Comparison of ENCODE assay signal across 8 cellular contexts in genomic region chr14:72892879-72893635, GRCh38. TPM values are rescaled to one million over a fixed set of nuclear protein-coding genes. Genes with fewer than 3 reads are reported as not detected.
A peak's percentile ranks its signal among the peaks of the same experiment; 100 is the strongest.
DNase-seq lines count a peak whose midpoint lies in the region; ATAC-seq and TF ChIP-seq lines count a peak whose summit lies in the region.

No MANE protein-coding gene starts in this region.

- no peaks in the 10 kb centered on the region for H3K9me3 ChIP-seq in MG63
- no peaks in the 10 kb centered on the region for H3K9me3 ChIP-seq in heart left ventricle

- peak; percentile 15 for ATAC-seq in GM19324 (IDR thresholded peaks at IDR 0.05; ENCODE audit: low FRiP score, unreplicated experiment)
- peak in 3 of 4 donors; percentile 14 to 40 (median 35) for ATAC-seq in heart left ventricle
- ATAC-seq in GM18858 (IDR thresholded peaks at IDR 0.05; ENCODE audit: unreplicated experiment) = no peak
- no peak for ATAC-seq in HG03460 (IDR thresholded peaks at IDR 0.05; ENCODE audit: unreplicated experiment)

- peaks cover 0 to 44% (median 21%) of the 10 kb centered on the region in 12 donors for H3K4me1 ChIP-seq in heart left ventricle

- 0 to 1% (median 1%) methylated on average over 30 to 68 of the region's 68 CpGs for WGBS in heart left ventricle, 4 donors

- H3K4me3 Mint-ChIP-seq in osteocyte (ENCODE audit: unreplicated experiment) = peak overlapping the region; percentile 90

- peak; percentile 46 for DNase-seq in Ammon's horn (ENCODE audit: low spot score)
- peak; percentile 15 for DNase-seq in MG63
- peak; percentile 39 for DNase-seq in activated naive CD4-positive, alpha-beta T cell treated with anti-CD3 and anti-CD28 coated beads, Interleukin-2, amount 50 U/mL, for 16 hours
- DNase-seq in heart left ventricle = peak in 4 of 5 donors; percentile 24 to 69 (median 48)
- no peak for DNase-seq in osteocyte (ENCODE audit: extremely low spot score, unreplicated experiment)

- H3K27me3 Mint-ChIP-seq in osteocyte (ENCODE audit: unreplicated experiment) = peaks cover 8% of the 10 kb centered on the region

- no peak for TF ChIP-seq CTCF in heart left ventricle (IDR thresholded peaks at IDR 0.05)
- TF ChIP-seq CTCF in osteocyte (IDR thresholded peaks at IDR 0.05) = no peak

- TF ChIP-seq POLR2A in heart left ventricle (IDR thresholded peaks at IDR 0.05) = peak in 1 of 2 donors; percentile 21

- no peaks in the 10 kb centered on the region for H3K36me3 Mint-ChIP-seq in osteocyte (ENCODE audit: unreplicated experiment)

- H3K27me3 ChIP-seq in MG63 = no peaks in the 10 kb centered on the region
- peaks cover 0 to 47% (median 4%) of the 10 kb centered on the region in 9 donors for H3K27me3 ChIP-seq in heart left ventricle

- peak overlapping the region; percentile 43 for H3K27ac Mint-ChIP-seq in osteocyte (ENCODE audit: unreplicated experiment)

- H3K9me3 Mint-ChIP-seq in osteocyte (ENCODE audit: unreplicated experiment) = no peaks in the 10 kb centered on the region

- no peaks in the 10 kb centered on the region for H3K36me3 ChIP-seq in MG63
- H3K36me3 ChIP-seq in heart left ventricle = no peaks in the 10 kb centered on the region

- H3K4me1 Mint-ChIP-seq in osteocyte (ENCODE audit: unreplicated experiment) = peaks cover 34% of the 10 kb centered on the region

- peak overlapping the region; percentile 82 for H3K4me3 ChIP-seq in MG63
- peak overlapping the region; percentile 56 to 98 (median 84) for H3K4me3 ChIP-seq in heart left ventricle

- intact Hi-C loops in heart left ventricle (cut with DNase I) = loop anchor here in 8 of 10 donors (1.0 to 10.0 kb wide), 9 partner anchors 66 to 278 kb away; no protein-coding TSS in a partner anchor

- H3K27ac ChIP-seq in heart left ventricle = peak overlapping the region; percentile 34 to 93 (median 84)

RNA-seq across cellular contexts. Expression of gene DPF3, which starts 0.8 kb away (rescaled TPM):
- total RNA-seq in MG63 (2014; rRNA removed; shearing (Covaris generic); ENCODE audit: low replicate concordance) = 2.3 and 5.6 TPM in 2 replicates
- total RNA-seq in heart left ventricle (10 to 100 TPM; 20.5 to 53.8 (median 40.4) TPM), osteocyte (5.3 and 5.8 TPM in 2 replicates)
- 10 to 100 TPM; 13.5 to 21.2 TPM for polyA plus RNA-seq in heart left ventricle

RNA-seq across cellular contexts. Expression of gene DCAF4, which starts 33.2 kb away (rescaled TPM):
- 36.2 and 71.1 TPM in 2 replicates for total RNA-seq in MG63 (2014; rRNA removed; shearing (Covaris generic); ENCODE audit: low replicate concordance)
- total RNA-seq in heart left ventricle (10 to 100 TPM in 2 of 9 donors, 1 to 10 TPM in 7; 5.2 to 13.1 (median 8.6) TPM), osteocyte (14.3 and 17.5 TPM in 2 replicates)
- 10 to 100 TPM in 1 of 2 donors, 1 to 10 TPM in 1; 2.4 to 10.0 TPM for polyA plus RNA-seq in heart left ventricle

Comparison
In these comparisons a context has a peak if more than half of its experiments do, and no peak if none do; other contexts are left out.
1. ATAC-seq: peak in GM19324 (single experiment) and heart left ventricle (3 of 4); none in GM18858 (single experiment) and HG03460 (single experiment).